Comparison of ENCODE assay signal across 16 cellular contexts in genomic region chrX:1403228-1403627, GRCh38. TPM values are rescaled to one million over a fixed set of nuclear protein-coding genes. Genes with fewer than 3 reads are reported as not detected.
DNase-seq lines count a peak whose midpoint lies in the region; ATAC-seq and TF ChIP-seq lines count a peak whose summit lies in the region.
"Had no signal": no experiment of that assay in that cellular context is flagged by ENCODE, and none has a peak within 500 bp of the region (broad histone marks: within the 10 kb centered on the region; RNA-seq: fewer than 3 reads in every experiment).

No MANE protein-coding gene starts in this region.

- TF ChIP-seq POLR2A in ovary (IDR thresholded peaks at IDR 0.05) (no peak), erythroblast (IDR thresholded peaks at IDR 0.05; ENCODE audit: low read length) (no peak)

- no peak for ATAC-seq in left cardiac atrium
- peak; percentile 22 for ATAC-seq in esophagus mucosa
- ATAC-seq in aorta (ENCODE audit: low FRiP score) = no peak
- ATAC-seq: CD8-positive, alpha-beta T cell; Panc1 had no signal

- H3K27me3 ChIP-seq in right atrium auricular region (no peaks in the 10 kb centered on the region), ovary (no peaks in the 10 kb centered on the region), aorta (ENCODE audit: control insufficient read depth in 1 of 2, insufficient read depth in 2 of 2, low read length in 1 of 2) (no peaks in the 10 kb centered on the region)
- H3K27me3 ChIP-seq: BLaER1 treated with 17β-estradiol and CSF1 and Interleukin-3, amounts not matched to agents 10 nM and 100 nM had no signal

- TF ChIP-seq EP300 in ovary (IDR thresholded peaks at IDR 0.05) = no peak

- peak; percentile 7 for DNase-seq in left cardiac atrium
- DNase-seq in right atrium auricular region (ENCODE audit: low spot score) = no peak
- peak in 3 of 5 donors; percentile 10 to 26 (median 10) for DNase-seq in ovary
- DNase-seq in aorta = peak; percentile 37 to 41
- DNase-seq in NCI-H1436 (lab: John Stamatoyannopoulos, UW) = no peak
- no peak for DNase-seq in erythroblast (lab: John Stamatoyannopoulos, UW)
- DNase-seq: Calu3; CD8-positive, alpha-beta T cell; DMS53; EL; KBM-7; NCI-H1105; NCI-H1694 treated with DMSO at 0.1 percent for 48 hours had no signal

- H3K4me3 ChIP-seq in right atrium auricular region (no peak overlapping the region), ovary (no peak overlapping the region), aorta (ENCODE audit: low read length in 2 of 2) (no peak overlapping the region)
- H3K4me3 ChIP-seq: BLaER1 treated with 17β-estradiol and CSF1 and Interleukin-3, amounts not matched to agents 10 nM and 100 nM had no signal

- H3K9me3 ChIP-seq in right atrium auricular region = no peaks in the 10 kb centered on the region
- H3K9me3 ChIP-seq in ovary = peaks cover 0 to 3% of the 10 kb centered on the region in 2 donors
- H3K9me3 ChIP-seq in aorta (ENCODE audit: control insufficient read depth, low read length) = no peaks in the 10 kb centered on the region

- H3K36me3 ChIP-seq in right atrium auricular region (peaks cover 47% of the 10 kb centered on the region), ovary (no peaks in the 10 kb centered on the region), aorta (ENCODE audit: control insufficient read depth in 1 of 2, insufficient read depth in 2 of 2, low read length in 1 of 2) (peaks cover 3 to 13% of the 10 kb centered on the region in 2 donors)

- intact Hi-C loops in left cardiac atrium (cut with DNase I) = no loop called here
- intact Hi-C loops in ovary (cut with DNase I) = no loop called here
- intact Hi-C loops in aorta (cut with DNase I) = no loop called here

- TF ChIP-seq CTCF in right atrium auricular region (IDR thresholded peaks at IDR 0.05) (no peak), ovary (IDR thresholded peaks at IDR 0.05) (no peak)

- H3K27ac ChIP-seq in right atrium auricular region = no peak overlapping the region
- no peak overlapping the region for H3K27ac ChIP-seq in ovary
- no peak overlapping the region for H3K27ac ChIP-seq in aorta (ENCODE audit: low read depth in 1 of 2, low read length in 2 of 2)
- H3K27ac ChIP-seq: BLaER1 treated with 17β-estradiol and CSF1 and Interleukin-3, amounts not matched to agents 10 nM and 100 nM had no signal

- H3K4me1 ChIP-seq in right atrium auricular region = no peaks in the 10 kb centered on the region
- no peaks in the 10 kb centered on the region for H3K4me1 ChIP-seq in ovary (ENCODE audit: insufficient read depth)
- no peaks in the 10 kb centered on the region for H3K4me1 ChIP-seq in aorta (ENCODE audit: control insufficient read depth in 1 of 2, insufficient read depth in 2 of 2, low read length in 2 of 2)
- H3K4me1 ChIP-seq: BLaER1 treated with 17β-estradiol and CSF1 and Interleukin-3, amounts not matched to agents 10 nM and 100 nM had no signal

- WGBS in ovary, 3 donors = 97 to 99% (median 97%) methylated on average over 10 of the region's 10 CpGs
- WGBS in aorta, 2 donors = 97 to 98% methylated on average over 10 of the region's 10 CpGs

RNA-seq across cellular contexts. Expression of gene SLC25A6, which starts 11.3 kb away (rescaled TPM):
- total RNA-seq in left cardiac atrium (100 to 1,000 TPM; 171 to 206 TPM), right atrium auricular region (100 to 1,000 TPM; 109 to 157 TPM), esophagus mucosa (294 TPM), ovary (100 to 1,000 TPM; 473 to 630 (median 519) TPM), aorta (100 to 1,000 TPM; 207 to 212 TPM)
- polyA plus RNA-seq in ovary (100 to 1,000 TPM; 105 to 703 TPM), aorta (100 to 1,000 TPM; 316 to 348 TPM)

RNA-seq across cellular contexts. Expression of gene ASMTL, which starts 49.5 kb away (rescaled TPM):
- total RNA-seq in left cardiac atrium (10 to 100 TPM; 26.4 to 27.7 TPM), right atrium auricular region (10 to 100 TPM; 20.1 to 31.9 TPM), esophagus mucosa (8.1 TPM), ovary (10 to 100 TPM; 23.1 to 48.9 (median 40.7) TPM), aorta (10 to 100 TPM; 31.3 to 32.3 TPM)
- polyA plus RNA-seq in ovary (10 to 100 TPM; 21.3 to 45.4 TPM), aorta (10 to 100 TPM; 26.7 to 56.1 TPM)

Comparison
In these comparisons a context has a peak if more than half of its experiments do, and no peak if none do; other contexts are left out.
1. DNase-seq: peak in left cardiac atrium (single experiment), ovary (3 of 5) and aorta (2 of 2); none in right atrium auricular region (single experiment), NCI-H1436 (single experiment) and erythroblast (0 of 2).